ENCODE assay signal across 13 cellular contexts in the genomic region with DNA sequence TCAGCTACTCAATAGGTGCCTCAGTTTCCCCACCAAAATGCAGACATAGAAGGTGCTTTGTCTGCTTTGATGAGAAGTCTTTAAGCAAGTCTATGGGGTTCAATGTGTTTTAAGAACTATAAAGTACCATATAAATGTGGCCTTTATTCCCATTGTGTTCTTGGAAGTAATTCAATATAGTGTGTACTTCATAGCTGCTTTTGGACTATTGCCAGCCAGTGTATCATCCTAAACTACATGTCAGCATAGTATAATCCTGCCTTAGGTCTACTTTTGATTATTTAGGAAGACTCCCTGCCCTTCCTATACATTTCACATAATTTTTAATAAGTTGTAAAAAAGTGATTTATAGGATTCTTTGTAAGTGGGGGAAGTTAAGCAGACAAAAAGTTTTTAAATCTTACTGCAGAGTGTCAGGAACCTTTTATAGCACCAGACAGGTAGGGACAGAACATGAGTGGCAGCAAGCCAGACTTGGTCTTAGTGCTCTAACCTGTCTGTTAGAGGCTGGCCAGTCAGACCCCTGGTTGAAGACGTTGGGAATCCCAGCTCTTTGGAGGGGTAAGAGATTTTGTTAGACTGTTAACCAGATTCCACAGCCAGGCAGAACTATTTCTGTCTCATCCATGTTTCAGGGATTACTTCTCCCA. TPM values are rescaled to one million over a fixed set of nuclear protein-coding genes. Genes with fewer than 3 reads are reported as not detected.
DNase-seq lines count a peak whose midpoint lies in the region; ATAC-seq, FAIRE-seq and TF ChIP-seq lines count a peak whose summit lies in the region.
"Had no signal": no experiment of that assay in that cellular context is flagged by ENCODE, and none has a peak within 500 bp of the region (broad histone marks: within the 10 kb centered on the region; RNA-seq: fewer than 3 reads in every experiment).

No MANE protein-coding gene starts in this region.

- TF ChIP-seq CTCF in choroid plexus epithelial cell (conservative IDR thresholded peaks at IDR 0.05; ENCODE audit: low read depth, low read length) (no peak), mucosa of descending colon (IDR thresholded peaks at IDR 0.05) (no peak)

- no peaks in the 10 kb centered on the region for H3K27me3 Mint-ChIP-seq in natural killer cell treated with Interleukin-12 subunit alpha and Interleukin-12 subunit beta and Interleukin-15 and Interleukin-18, amount 100 ng/mL, for 72 hours

- H3K36me3 Mint-ChIP-seq in natural killer cell treated with Interleukin-12 subunit alpha and Interleukin-12 subunit beta and Interleukin-15 and Interleukin-18, amount 100 ng/mL, for 72 hours = peaks cover 13% of the 10 kb centered on the region

- H3K4me3 ChIP-seq in choroid plexus epithelial cell (ENCODE audit: low read depth, low read length) (no peak overlapping the region), mucosa of descending colon (no peak overlapping the region)
- H3K4me3 ChIP-seq: HAP-1 had no signal

- FAIRE-seq in GM12892 (lab: Jason Lieb, UNC) = peak; percentile 27

- no peak overlapping the region for H3K4me3 Mint-ChIP-seq in natural killer cell treated with Interleukin-12 subunit alpha and Interleukin-12 subunit beta and Interleukin-15 and Interleukin-18, amount 100 ng/mL, for 72 hours

- intact Hi-C loops in mucosa of descending colon (cut with DNase I, micrococcal nuclease) = no loop called here

- peak; percentile 26 for ATAC-seq in mucosa of descending colon
- no peak for ATAC-seq in GM18861 (IDR thresholded peaks at IDR 0.05; ENCODE audit: unreplicated experiment)
- no peak for ATAC-seq in natural killer cell treated with Interleukin-12 subunit alpha and Interleukin-12 subunit beta and Interleukin-15 and Interleukin-18, amount 100 ng/mL, for 72 hours

- no peaks in the 10 kb centered on the region for H3K4me1 ChIP-seq in mucosa of descending colon (ENCODE audit: low read depth)
- H3K4me1 ChIP-seq: Caco-2 had no signal

- H3K9me3 ChIP-seq in mucosa of descending colon = peaks cover under 1% of the 10 kb centered on the region
- H3K9me3 ChIP-seq: Caco-2, HAP-1 had no signal

- DNase-seq in NCI-H345 (lab: John Stamatoyannopoulos, UW) = peak; percentile 2
- no peak for DNase-seq in NCI-H345 treated with DMSO at 0.1 percent for 48 hours (lab: John Stamatoyannopoulos, UW; ENCODE audit: unreplicated experiment)
- no peak for DNase-seq in GM12892 (ENCODE audit: insufficient read length)
- peak; percentile 40 for DNase-seq in choroid plexus epithelial cell (ENCODE audit: low read depth)
- DNase-seq in mucosa of descending colon = peak in 1 of 3 donors; percentile 21
- no peak for DNase-seq in NCI-H1092 treated with DMSO at 0.1 percent for 48 hours (lab: John Stamatoyannopoulos, UW)
- DNase-seq in natural killer cell treated with Interleukin-12 subunit alpha and Interleukin-12 subunit beta and Interleukin-15 and Interleukin-18, amount 100 ng/mL, for 72 hours (ENCODE audit: low spot score) = no peak
- DNase-seq: Caco-2, NCI-H1048, NCI-H1694, NCI-H526 had no signal

- TF ChIP-seq POLR2A in GM12892 (IDR thresholded peaks at IDR 0.05; ENCODE audit: low read depth, low read length) = no peak

- H3K27ac Mint-ChIP-seq in natural killer cell treated with Interleukin-12 subunit alpha and Interleukin-12 subunit beta and Interleukin-15 and Interleukin-18, amount 100 ng/mL, for 72 hours = no peak overlapping the region

- H3K4me1 Mint-ChIP-seq in natural killer cell treated with Interleukin-12 subunit alpha and Interleukin-12 subunit beta and Interleukin-15 and Interleukin-18, amount 100 ng/mL, for 72 hours (ENCODE audit: low read depth in 2 of 2) = peaks cover 0 to 3% of the 10 kb centered on the region in 2 donors

- no peaks in the 10 kb centered on the region for H3K9me3 Mint-ChIP-seq in natural killer cell treated with Interleukin-12 subunit alpha and Interleukin-12 subunit beta and Interleukin-15 and Interleukin-18, amount 100 ng/mL, for 72 hours

- H3K36me3 ChIP-seq in mucosa of descending colon (ENCODE audit: low read depth) = no peaks in the 10 kb centered on the region

RNA-seq across cellular contexts. Expression of gene MLH1, which starts 48.4 kb away (rescaled TPM):
- 45.7 TPM for polyA plus RNA-seq in GM12892 (2012; ENCODE audit: missing spikeins)
- 10 to 100 TPM; 15.4 to 25.9 (median 23.7) TPM for total RNA-seq in mucosa of descending colon
- 10 to 100 TPM; 52.8 to 69.5 TPM for total RNA-seq in natural killer cell treated with Interleukin-12 subunit alpha and Interleukin-12 subunit beta and Interleukin-15 and Interleukin-18, amount 100 ng/mL, for 72 hours

RNA-seq across cellular contexts. Expression of gene EPM2AIP1, which starts 48.7 kb away (rescaled TPM):
- polyA plus RNA-seq in GM12892 (2012; ENCODE audit: missing spikeins) = 18.8 TPM
- 10 to 100 TPM in 2 of 3 donors, 1 to 10 TPM in 1; 9.9 to 21.2 (median 13.6) TPM for total RNA-seq in mucosa of descending colon
- total RNA-seq in natural killer cell treated with Interleukin-12 subunit alpha and Interleukin-12 subunit beta and Interleukin-15 and Interleukin-18, amount 100 ng/mL, for 72 hours = 10 to 100 TPM; 11.4 to 21.2 TPM

Comparison
In these comparisons a context has a peak if more than half of its experiments do, and no peak if none do; other contexts are left out.
1. DNase-seq: peak in NCI-H345 (single experiment) and choroid plexus epithelial cell (single experiment); none in NCI-H345 treated with DMSO at 0.1 percent for 48 hours (single experiment), GM12892 (single experiment), NCI-H1092 treated with DMSO at 0.1 percent for 48 hours (single experiment) and natural killer cell treated with Interleukin-12 subunit alpha and Interleukin-12 subunit beta and Interleukin-15 and Interleukin-18, amount 100 ng/mL, for 72 hours (single experiment).